In genomic region chr10:69328888-69329287, GRCh38 we compare ENCODE assay signal across 8 cellular contexts. TPM values are rescaled to one million over a fixed set of nuclear protein-coding genes. Genes with fewer than 3 reads are reported as not detected.
DNase-seq lines count a peak whose midpoint lies in the region; ATAC-seq and TF ChIP-seq lines count a peak whose summit lies in the region.
"Not testable (repeated sequence)": the region's sequence is repeated elsewhere in the genome, so short reads cannot be mapped to it uniquely, and the experiment has no call there.

No MANE protein-coding gene starts in this region.

- H3K4me2 ChIP-seq in skeletal muscle satellite cell (ENCODE audit: low read length), result peak overlapping the region; percentile 78

- not testable (repeated sequence) for DNase-seq in CD4-positive, alpha-beta memory T cell; T-cell; central memory CD8-positive, alpha-beta T cell (ENCODE audit: low spot score in 2 of 2); tibial artery
- DNase-seq in cardiac muscle cell (ENCODE audit: low read depth in 1 of 2, low spot score in 1 of 2), result peak in 1 of 2 donors; percentile 53

- CTCF ChIA-PET in CD4-positive, alpha-beta memory T cell (lab: Charles Lee; ENCODE audit: partially characterized antibody), result interaction anchor here (1.5 kb wide), 1 partner anchor 62 kb away, joined by 4 read pairs; no protein-coding TSS in a partner anchor
- CTCF ChIA-PET in T-cell (lab: Charles Lee), result interaction anchor here in 1 of 2 donors (2.3 kb wide), 1 partner anchor 10 kb away, joined by 15 read pairs; no protein-coding TSS in a partner anchor

- peaks cover 39 to 88% (median 60%) of the 10 kb centered on the region in 4 donors for H3K4me1 Mint-ChIP-seq in CD4-positive, alpha-beta memory T cell
- H3K4me1 Mint-ChIP-seq in T-cell, result peaks cover 70 to 82% (median 81%) of the 10 kb centered on the region in 3 donors
- peaks cover 37% of the 10 kb centered on the region for H3K4me1 Mint-ChIP-seq in activated T-helper 17 cell treated with anti-CD3 and anti-CD28 coated beads, Interleukin-2, amount 50 U/mL, for 72 hours
- peaks cover 52% of the 10 kb centered on the region for H3K4me1 Mint-ChIP-seq in central memory CD8-positive, alpha-beta T cell

- H3K4me3 ChIP-seq in CD4-positive, alpha-beta memory T cell (ENCODE audit: low read length in 2 of 2); cardiac muscle cell; muscle layer of duodenum (ENCODE audit: low read depth in 1 of 2, low read length in 2 of 2); skeletal muscle satellite cell (ENCODE audit: low read length); tibial artery: not testable (repeated sequence)

- POLR2A ChIA-PET in CD4-positive, alpha-beta memory T cell (lab: Charles Lee; ENCODE audit: partially characterized antibody), result interaction anchor here (0.8 to 3.9 kb wide), 3 partner anchors 10 to 16 kb away, joined by 3 to 45 read pairs (median 26); no protein-coding TSS in a partner anchor
- POLR2A ChIA-PET in T-cell (lab: Charles Lee), result interaction anchor here in 1 of 2 donors (0.6 kb wide), 1 partner anchor 27 kb away, joined by 3 read pairs; no protein-coding TSS in a partner anchor

- intact Hi-C loops in CD4-positive, alpha-beta memory T cell (cut with micrococcal nuclease), result loop anchor here (2.0 kb wide), 1 partner anchor 16 kb away; no protein-coding TSS in a partner anchor
- intact Hi-C loops in tibial artery (cut with DNase I; ENCODE audit: low total_unique reads), result loop anchor here (5.0 kb wide), 1 partner anchor 33 kb away; no protein-coding TSS in a partner anchor

- not testable (repeated sequence) for H3K9me3 ChIP-seq in CD4-positive, alpha-beta memory T cell (ENCODE audit: control insufficient read depth in 1 of 2, low read length in 2 of 2); cardiac muscle cell (ENCODE audit: low read depth); muscle layer of duodenum (ENCODE audit: control insufficient read depth in 1 of 2, low read length in 2 of 2); skeletal muscle satellite cell (replicated peaks; ENCODE audit: low read length); tibial artery

- peaks cover 11 to 21% of the 10 kb centered on the region in 2 donors for H3K36me3 Mint-ChIP-seq in CD4-positive, alpha-beta memory T cell
- not testable (repeated sequence) for H3K36me3 Mint-ChIP-seq in T-cell; central memory CD8-positive, alpha-beta T cell (ENCODE audit: insufficient read depth)
- H3K36me3 Mint-ChIP-seq in activated T-helper 17 cell treated with anti-CD3 and anti-CD28 coated beads, Interleukin-2, amount 50 U/mL, for 72 hours (ENCODE audit: low read depth), result peaks cover 96% of the 10 kb centered on the region

- H3K27me3 ChIP-seq in CD4-positive, alpha-beta memory T cell (ENCODE audit: insufficient read depth, low read length); cardiac muscle cell; muscle layer of duodenum (ENCODE audit: low read depth, low read length); skeletal muscle satellite cell (ENCODE audit: control insufficient read depth, insufficient read depth, low read length); tibial artery: not testable (repeated sequence)

- peak overlapping the region in 7 of 8 donors; percentile 40 to 90 (median 73) for H3K4me3 Mint-ChIP-seq in CD4-positive, alpha-beta memory T cell
- peak overlapping the region in 1 of 3 donors; percentile 79 for H3K4me3 Mint-ChIP-seq in T-cell
- H3K4me3 Mint-ChIP-seq in activated T-helper 17 cell treated with anti-CD3 and anti-CD28 coated beads, Interleukin-2, amount 50 U/mL, for 72 hours, result peak overlapping the region; percentile 78
- H3K4me3 Mint-ChIP-seq in central memory CD8-positive, alpha-beta T cell, result peak overlapping the region; percentile 22

- H3K27ac ChIP-seq in CD4-positive, alpha-beta memory T cell (ENCODE audit: low read depth, low read length), result not testable (repeated sequence)
- H3K27ac ChIP-seq in cardiac muscle cell (peak overlapping the region; percentile 93), muscle layer of duodenum (ENCODE audit: low read length) (peak overlapping the region; percentile 64), tibial artery (peak overlapping the region; percentile 79 to 87)

- ATAC-seq in T-cell (replicated peaks in 1 of 4); activated T-helper 17 cell treated with anti-CD3 and anti-CD28 coated beads, Interleukin-2, amount 50 U/mL, for 72 hours (replicated peaks); central memory CD8-positive, alpha-beta T cell (replicated peaks; ENCODE audit: extremely low read depth, poor library complexity, severe bottlenecking): not testable (repeated sequence)

- H3K4me1 ChIP-seq in CD4-positive, alpha-beta memory T cell (ENCODE audit: insufficient read depth, low read length), result peaks cover 71% of the 10 kb centered on the region
- H3K4me1 ChIP-seq in cardiac muscle cell (ENCODE audit: low read depth) (peaks cover 77% of the 10 kb centered on the region), muscle layer of duodenum (ENCODE audit: control insufficient read depth in 1 of 2, insufficient read depth in 2 of 2, low read length in 2 of 2) (peaks cover 3 to 41% of the 10 kb centered on the region in 2 donors), skeletal muscle satellite cell (ENCODE audit: control insufficient read depth, insufficient read depth, low read length) (peaks cover 45% of the 10 kb centered on the region), tibial artery (peaks cover 9 to 98% (median 69%) of the 10 kb centered on the region in 4 donors)

- peak overlapping the region; percentile 44 for H3K9ac ChIP-seq in skeletal muscle satellite cell (ENCODE audit: low read depth, low read length)

- peak overlapping the region; percentile 87 to 92 (median 89) for H3K27ac Mint-ChIP-seq in CD4-positive, alpha-beta memory T cell
- H3K27ac Mint-ChIP-seq in T-cell, result peak overlapping the region; percentile 82 to 92
- H3K27ac Mint-ChIP-seq in activated T-helper 17 cell treated with anti-CD3 and anti-CD28 coated beads, Interleukin-2, amount 50 U/mL, for 72 hours, result not testable (repeated sequence)
- peak overlapping the region; percentile 84 for H3K27ac Mint-ChIP-seq in central memory CD8-positive, alpha-beta T cell (ENCODE audit: low read depth)

- not testable (repeated sequence) for TF ChIP-seq CTCF in cardiac muscle cell (IDR thresholded peaks at IDR 0.05; ENCODE audit: low read depth, low read length); tibial artery (IDR thresholded peaks at IDR 0.05)

- peaks cover 13% of the 10 kb centered on the region for H3K36me3 ChIP-seq in CD4-positive, alpha-beta memory T cell (ENCODE audit: insufficient read depth, low read length)
- not testable (repeated sequence) for H3K36me3 ChIP-seq in cardiac muscle cell; muscle layer of duodenum (ENCODE audit: control insufficient read depth in 1 of 2, insufficient read depth in 2 of 2, low read length in 2 of 2); tibial artery
- H3K36me3 ChIP-seq in skeletal muscle satellite cell (ENCODE audit: insufficient read depth, low read length), result peaks cover 22% of the 10 kb centered on the region

- not testable (repeated sequence) for H3K9me3 Mint-ChIP-seq in CD4-positive, alpha-beta memory T cell; T-cell; activated T-helper 17 cell treated with anti-CD3 and anti-CD28 coated beads, Interleukin-2, amount 50 U/mL, for 72 hours; central memory CD8-positive, alpha-beta T cell

- not testable (repeated sequence) for H3K27me3 Mint-ChIP-seq in CD4-positive, alpha-beta memory T cell; T-cell; activated T-helper 17 cell treated with anti-CD3 and anti-CD28 coated beads, Interleukin-2, amount 50 U/mL, for 72 hours; central memory CD8-positive, alpha-beta T cell

RNA-seq across cellular contexts. Expression of gene HK1, which starts 50.6 kb away (rescaled TPM):
- total RNA-seq in CD4-positive, alpha-beta memory T cell, result 10 to 100 TPM; 68.6 to 70.1 TPM
- polyA plus RNA-seq in CD4-positive, alpha-beta memory T cell, result 100 to 1,000 TPM; 153 to 156 TPM
- total RNA-seq in T-cell, result 10 to 100 TPM; 66.3 to 85.5 (median 83.6) TPM
- 100 to 1,000 TPM; 216 to 221 TPM for total RNA-seq in activated T-helper 17 cell treated with anti-CD3 and anti-CD28 coated beads, Interleukin-2, amount 50 U/mL, for 72 hours
- total RNA-seq in cardiac muscle cell, result 283 and 324 TPM in 2 replicates
- 347 and 375 TPM in 2 replicates for polyA plus RNA-seq in cardiac muscle cell
- total RNA-seq in skeletal muscle satellite cell (2012; rRNA removed), result 106 and 109 TPM in 2 replicates
